ENCODE assay signal across 9 cellular contexts in the genomic region with DNA sequence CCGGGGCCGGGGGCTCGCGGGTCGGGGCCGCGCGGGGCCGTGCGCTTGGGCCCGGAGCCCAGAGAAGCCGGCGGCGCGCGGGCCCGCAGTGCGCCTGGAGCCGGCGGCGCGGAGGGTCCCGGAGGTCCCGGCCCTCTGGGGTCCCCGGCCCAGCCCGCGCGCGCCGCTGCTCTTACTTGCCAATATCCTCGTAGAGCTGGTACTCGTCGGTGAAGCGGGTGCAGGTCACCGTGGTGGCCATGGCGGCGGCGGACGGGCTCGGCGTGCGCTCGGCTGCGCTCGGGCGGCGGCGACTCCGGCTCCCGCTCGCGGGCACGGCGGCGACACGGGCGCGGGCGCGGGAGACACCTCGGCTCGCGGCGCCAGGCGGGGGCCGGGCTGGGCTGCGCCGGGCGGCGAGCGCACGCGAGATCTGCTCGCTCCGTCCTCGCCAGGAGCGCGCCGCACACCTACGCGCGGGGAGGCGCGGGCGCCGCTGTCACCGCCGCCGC. TPM values are rescaled to one million over a fixed set of nuclear protein-coding genes. Genes with fewer than 3 reads are reported as not detected.
DNase-seq lines count a peak whose midpoint lies in the region; ATAC-seq lines count a peak whose summit lies in the region.
"Had no signal": no experiment of that assay in that cellular context is flagged by ENCODE, and none has a peak within 500 bp of the region (broad histone marks: within the 10 kb centered on the region; RNA-seq: fewer than 3 reads in every experiment).

A gene (minus strand): TSS at position 414 of the 491 bp plus-strand sequence. CDS start 173 bp downstream, at position 241.

- H3K27me3 Mint-ChIP-seq in CD4-positive, alpha-beta memory T cell, result peaks cover 20 to 32% of the 10 kb centered on the region in 2 donors
- H3K27me3 Mint-ChIP-seq in natural killer cell treated with Interleukin-12 subunit alpha and Interleukin-12 subunit beta and Interleukin-15 and Interleukin-18, amount 100 ng/mL, for 72 hours, result peaks cover 14 to 22% of the 10 kb centered on the region in 2 donors

- no peaks in the 10 kb centered on the region for H3K36me3 Mint-ChIP-seq in CD4-positive, alpha-beta memory T cell
- H3K36me3 Mint-ChIP-seq in natural killer cell treated with Interleukin-12 subunit alpha and Interleukin-12 subunit beta and Interleukin-15 and Interleukin-18, amount 100 ng/mL, for 72 hours, result no peaks in the 10 kb centered on the region

- peaks cover 0 to 5% (median 0%) of the 10 kb centered on the region in 8 donors for H3K9me3 Mint-ChIP-seq in CD4-positive, alpha-beta memory T cell
- no peaks in the 10 kb centered on the region for H3K9me3 Mint-ChIP-seq in natural killer cell treated with Interleukin-12 subunit alpha and Interleukin-12 subunit beta and Interleukin-15 and Interleukin-18, amount 100 ng/mL, for 72 hours

- DNase-seq in CD4-positive, alpha-beta memory T cell, result no peak
- DNase-seq in NCI-H1092 (lab: John Stamatoyannopoulos, UW) (peak; percentile 37), dermis blood vessel endothelial cell (peak; percentile 27), foreskin melanocyte (no peak), HuH-7 (ENCODE audit: low spot score) (no peak)
- DNase-seq in natural killer cell treated with Interleukin-12 subunit alpha and Interleukin-12 subunit beta and Interleukin-15 and Interleukin-18, amount 100 ng/mL, for 72 hours (ENCODE audit: low spot score), result no peak

- H3K4me3 ChIP-seq in CD4-positive, alpha-beta memory T cell (ENCODE audit: low read length in 2 of 2), result no peak within 1 kb of the TSS
- H3K4me3 ChIP-seq: SJSA1 had no signal

- POLR2A ChIA-PET in CD4-positive, alpha-beta memory T cell (lab: Charles Lee; ENCODE audit: partially characterized antibody), result no interaction called here

- no peaks in the 10 kb centered on the region for H3K36me3 ChIP-seq in CD4-positive, alpha-beta memory T cell (ENCODE audit: insufficient read depth, low read length)
- H3K36me3 ChIP-seq: SJSA1 had no signal

- H3K27me3 ChIP-seq in CD4-positive, alpha-beta memory T cell (ENCODE audit: insufficient read depth, low read length), result peaks cover 6% of the 10 kb centered on the region

- no peak within 1 kb of the TSS for H3K27ac ChIP-seq in CD4-positive, alpha-beta memory T cell (ENCODE audit: low read depth, low read length)
- H3K27ac ChIP-seq: SJSA1 had no signal

- peaks cover 2 to 11% (median 5%) of the 10 kb centered on the region in 4 donors for H3K4me1 Mint-ChIP-seq in CD4-positive, alpha-beta memory T cell
- peaks cover 4 to 5% of the 10 kb centered on the region in 2 donors for H3K4me1 Mint-ChIP-seq in natural killer cell treated with Interleukin-12 subunit alpha and Interleukin-12 subunit beta and Interleukin-15 and Interleukin-18, amount 100 ng/mL, for 72 hours (ENCODE audit: low read depth in 2 of 2)

- no peak within 1 kb of the TSS for H3K27ac Mint-ChIP-seq in CD4-positive, alpha-beta memory T cell
- no peak within 1 kb of the TSS for H3K27ac Mint-ChIP-seq in natural killer cell treated with Interleukin-12 subunit alpha and Interleukin-12 subunit beta and Interleukin-15 and Interleukin-18, amount 100 ng/mL, for 72 hours

- no peaks in the 10 kb centered on the region for H3K9me3 ChIP-seq in CD4-positive, alpha-beta memory T cell (ENCODE audit: control insufficient read depth in 1 of 2, low read length in 2 of 2)
- H3K9me3 ChIP-seq: SJSA1 had no signal

- intact Hi-C loops in CD4-positive, alpha-beta memory T cell (cut with micrococcal nuclease), result no loop called here

- CTCF ChIA-PET in CD4-positive, alpha-beta memory T cell (lab: Charles Lee; ENCODE audit: partially characterized antibody), result no interaction called here

- ATAC-seq in natural killer cell treated with Interleukin-12 subunit alpha and Interleukin-12 subunit beta and Interleukin-15 and Interleukin-18, amount 100 ng/mL, for 72 hours, result no peak
- ATAC-seq in HG03025 (IDR thresholded peaks at IDR 0.05; ENCODE audit: low FRiP score, unreplicated experiment) (no peak), GM19455 (IDR thresholded peaks at IDR 0.05; ENCODE audit: unreplicated experiment) (no peak)

- peak within 1 kb of the TSS; percentile 47 to 88 (median 72) for H3K4me3 Mint-ChIP-seq in CD4-positive, alpha-beta memory T cell
- peak within 1 kb of the TSS; percentile 72 for H3K4me3 Mint-ChIP-seq in natural killer cell treated with Interleukin-12 subunit alpha and Interleukin-12 subunit beta and Interleukin-15 and Interleukin-18, amount 100 ng/mL, for 72 hours

- H3K4me1 ChIP-seq in CD4-positive, alpha-beta memory T cell (ENCODE audit: insufficient read depth, low read length), result no peaks in the 10 kb centered on the region
- H3K4me1 ChIP-seq: SJSA1 had no signal

RNA-seq across cellular contexts. Expression of the gene that starts here (rescaled TPM):
- not detected for total RNA-seq in CD4-positive, alpha-beta memory T cell
- not detected for polyA plus RNA-seq in CD4-positive, alpha-beta memory T cell
- total RNA-seq in dermis blood vessel endothelial cell, result 0.09 and 0.17 TPM in 2 replicates
- under 1 TPM in 1 of 2 donors, not detected in 1; 0.10 TPM for total RNA-seq in natural killer cell treated with Interleukin-12 subunit alpha and Interleukin-12 subunit beta and Interleukin-15 and Interleukin-18, amount 100 ng/mL, for 72 hours
- total RNA-seq: SJSA1 had no signal

Comparison
In these comparisons a context has a peak if more than half of its experiments do, and no peak if none do; other contexts are left out.
1. Peak in DNase-seq in dermis blood vessel endothelial cell; RNA of the gene not detected or under 1 TPM.